8 cellular contexts compared by ENCODE assay signal in genomic region chr16:22007509-22008214, GRCh38. TPM values are rescaled to one million over a fixed set of nuclear protein-coding genes. Genes with fewer than 3 reads are reported as not detected.
DNase-seq lines count a peak whose midpoint lies in the region; ATAC-seq and TF ChIP-seq lines count a peak whose summit lies in the region.

Gene MOSMO (plus strand): TSS chr16:22008111. CDS start chr16:22008302, 191 bp downstream.

- TF ChIP-seq CTCF in NB4 (IDR thresholded peaks at IDR 0.05; ENCODE audit: low read depth, low read length), result no peak

- H3K4me3 ChIP-seq in NB4 (ENCODE audit: low read depth, low read length), result peak within 1 kb of the TSS; percentile 65

- ATAC-seq in GM21528 (IDR thresholded peaks at IDR 0.05; ENCODE audit: low FRiP score, unreplicated experiment), result peak; percentile 58
- no peak for ATAC-seq in GM19328 (IDR thresholded peaks at IDR 0.05; ENCODE audit: unreplicated experiment)

- DNase-seq in COLO668 (lab: John Stamatoyannopoulos, UW; ENCODE audit: unreplicated experiment), result peak; percentile 79
- DNase-seq in NB4 (ENCODE audit: low read depth), result peak; percentile 75
- DNase-seq in activated CD4-positive, CD25-positive, alpha-beta regulatory T cell treated with anti-CD3 and anti-CD28 coated beads, Interleukin-2, amount 50 U/mL, for 16 hours (ENCODE audit: low read depth, low spot score), result peak; percentile 41
- DNase-seq in cerebellum (ENCODE audit: low spot score), result peak; percentile 93
- peak; percentile 32 for DNase-seq in kidney glomerular epithelial cell (lab: John Stamatoyannopoulos, UW)
- peak; percentile 83 for DNase-seq in stimulated activated CD4-positive, alpha-beta T cell treated with anti-CD3 and anti-CD28 coated beads, Interleukin-15, amount 100 ng/mL, for 24 hours

- peak; percentile 27 for TF ChIP-seq POLR2A in NB4 (IDR thresholded peaks at IDR 0.05; ENCODE audit: extremely low read depth, insufficient read length)

RNA-seq across cellular contexts. Expression of gene MOSMO, which starts in this region (rescaled TPM):
- 38.6 TPM for total RNA-seq in cerebellum

Comparison
In these comparisons a context has a peak if more than half of its experiments do, and no peak if none do; other contexts are left out.
1. DNase-seq: peak in every context shown above with its lines; median percentile 93 in cerebellum; 83 in stimulated activated CD4-positive, alpha-beta T cell treated with anti-CD3 and anti-CD28 coated beads, Interleukin-15, amount 100 ng/mL, for 24 hours; 79 in COLO668; 75 in NB4; 41 in activated CD4-positive, CD25-positive, alpha-beta regulatory T cell treated with anti-CD3 and anti-CD28 coated beads, Interleukin-2, amount 50 U/mL, for 16 hours; 32 in kidney glomerular epithelial cell.